8 cellular contexts compared by ENCODE assay signal in the genomic region with DNA sequence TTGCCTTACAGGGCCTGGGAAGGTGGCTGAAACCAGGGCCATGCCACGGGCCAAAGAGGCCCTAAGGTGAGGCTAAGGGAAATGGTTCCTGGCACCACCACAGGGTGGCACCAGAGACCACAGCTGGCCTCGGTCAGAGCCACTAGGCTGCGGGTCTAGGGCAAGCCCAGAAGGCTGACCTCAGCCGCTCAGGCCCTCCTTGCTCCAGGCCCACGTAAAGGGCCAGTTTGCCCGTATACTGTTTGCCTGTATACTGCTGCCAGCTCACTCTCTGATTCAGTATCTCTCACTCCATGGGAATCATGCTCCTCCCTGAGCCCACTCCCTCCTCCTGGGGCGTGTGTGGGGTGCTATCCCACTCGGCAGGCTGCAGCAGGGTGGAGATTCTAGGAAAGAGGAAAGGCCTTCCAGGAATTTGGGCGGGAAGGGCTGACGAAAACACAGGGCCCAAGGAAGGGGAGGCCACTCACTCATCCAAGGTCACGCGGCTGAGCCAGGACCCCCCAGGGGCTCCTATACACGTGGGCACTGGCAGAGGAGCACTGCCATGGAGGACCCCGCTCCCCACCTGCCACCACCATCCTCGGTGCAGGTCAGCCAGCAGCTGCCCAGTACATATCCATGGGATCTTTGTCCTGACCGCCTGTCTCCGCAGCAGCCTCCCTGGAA.
DNase-seq lines count a peak whose midpoint lies in the region; FAIRE-seq and TF ChIP-seq lines count a peak whose summit lies in the region.

No MANE protein-coding gene starts in this region.

- TF ChIP-seq POLR2A in H54 (IDR thresholded peaks at IDR 0.05; ENCODE audit: low read depth, low read length), result no peak

- H3K4me1 Mint-ChIP-seq in immature natural killer cell, result no peaks in the 10 kb centered on the region

- H3K4me3 ChIP-seq in WERI-Rb-1 (ENCODE audit: low read depth, low read length), result no peak overlapping the region
- H3K4me3 ChIP-seq in cardiac fibroblast (replicated peaks in 1 of 2; ENCODE audit: low read depth in 2 of 2, low read length in 2 of 2), result no peak overlapping the region

- H3K9me3 ChIP-seq in WERI-Rb-1 (ENCODE audit: severe bottlenecking), result no peaks in the 10 kb centered on the region

- peaks cover 0 to 4% (median 0%) of the 10 kb centered on the region in 3 donors for H3K36me3 Mint-ChIP-seq in immature natural killer cell

- H3K27ac Mint-ChIP-seq in immature natural killer cell, result no peak overlapping the region

- no peak overlapping the region for H3K4me3 Mint-ChIP-seq in immature natural killer cell

- H3K27me3 ChIP-seq in WERI-Rb-1 (ENCODE audit: insufficient read depth, low read depth, severe bottlenecking), result no peaks in the 10 kb centered on the region

- H3K27me3 Mint-ChIP-seq in immature natural killer cell (ENCODE audit: low read depth in 3 of 3), result peaks cover 1 to 5% (median 5%) of the 10 kb centered on the region in 3 donors

- peaks cover 14% of the 10 kb centered on the region for H3K36me3 ChIP-seq in WERI-Rb-1

- no peak overlapping the region for H3K27ac ChIP-seq in WERI-Rb-1

- DNase-seq in GM10248 (ENCODE audit: extremely low spot score) (peak; percentile 86), H54 (ENCODE audit: insufficient read length, low spot score) (peak; percentile 86), NAMALWA (ENCODE audit: low spot score) (peak; percentile 75), WERI-Rb-1 (peak; percentile 75), cardiac fibroblast (ENCODE audit: low read depth in 2 of 2) (peak; percentile 76), immature natural killer cell (peak; percentile 60 to 64 (median 62)), NCI-H524 treated with DMSO at 0.1 percent for 48 hours (lab: John Stamatoyannopoulos, UW) (no peak)
- peak; percentile 39 to 50 (median 44) for DNase-seq in stimulated activated CD4-positive, alpha-beta T cell treated with anti-CD3 and anti-CD28 coated beads, Interleukin-12 subunit alpha, Interleukin-12 subunit beta, amount 100 ng/mL, for 48 hours (ENCODE audit: low read depth in 2 of 3, low spot score in 1 of 3)

- POLR2A ChIA-PET in GM10248 (lab: Yijun Ruan, JAX), result no interaction called here

- peak; percentile 86 for FAIRE-seq in H54 (lab: Jason Lieb, UNC)

- peak; percentile 89 for TF ChIP-seq CTCF in GM10248 (IDR thresholded peaks at IDR 0.05; ENCODE audit: control extremely low read depth, extremely low read depth, low read depth, missing control alignments)
- TF ChIP-seq CTCF in WERI-Rb-1 (IDR thresholded peaks at IDR 0.05; ENCODE audit: low read depth, low read length), result peak; percentile 95
- TF ChIP-seq CTCF in cardiac fibroblast (IDR thresholded peaks at IDR 0.05; ENCODE audit: low read depth, low read length), result peak; percentile 95

- no peaks in the 10 kb centered on the region for H3K9me3 Mint-ChIP-seq in immature natural killer cell

- CTCF ChIA-PET in GM10248 (lab: Yijun Ruan, JAX), result interaction anchor here (0.9 to 7.8 kb wide), 9 partner anchors 8 to 441 kb away, joined by 3 to 60 read pairs (median 4); partner anchors contain the start of gene NECTIN1
